Comparison of ENCODE assay signal across 25 cellular contexts in genomic region chr15:63931556-63931955, GRCh38.
DNase-seq lines count a peak whose midpoint lies in the region; ATAC-seq and TF ChIP-seq lines count a peak whose summit lies in the region.
"Had no signal": no experiment of that assay in that cellular context is flagged by ENCODE, and none has a peak within 500 bp of the region (broad histone marks: within the 10 kb centered on the region; RNA-seq: fewer than 3 reads in every experiment).

No MANE protein-coding gene starts in this region.

- intact Hi-C loops in Right ventricle myocardium inferior (cut with DNase I) (no loop called here), right cardiac atrium (cut with DNase I) (no loop called here), stomach (cut with DNase I; ENCODE audit: low total_unique reads) (no loop called here)

- no peak for TF ChIP-seq POLR2A in stomach (IDR thresholded peaks at IDR 0.05)

- DNase-seq in NCI-H82 (lab: John Stamatoyannopoulos, UW) (peak; percentile 57), NCI-H82 treated with DMSO at 0.1 percent for 48 hours (lab: John Stamatoyannopoulos, UW; ENCODE audit: unreplicated experiment) (no peak), Right ventricle myocardium inferior (ENCODE audit: missing footprints) (no peak), right cardiac atrium (no peak), mesenteric fat pad (ENCODE audit: low spot score) (peak; percentile 47), stomach (peak; percentile 17)
- DNase-seq: CD8-positive, alpha-beta memory T cell; DMS79 treated with DMSO at 0.1 percent for 48 hours; GF-D8; GM23248; H7; Kasumi-1; MV-4-11; NCI-H1105; NCI-H146; NCI-H1930; NCI-H2107; NCI-H526; RPMI8226; SHP77 had no signal

- ATAC-seq in Right ventricle myocardium inferior = peak; percentile 9
- ATAC-seq in right cardiac atrium = no peak
- no peak for ATAC-seq in HG03175 (IDR thresholded peaks at IDR 0.05; ENCODE audit: unreplicated experiment)
- no peak for ATAC-seq in GM18868 (IDR thresholded peaks at IDR 0.05; ENCODE audit: unreplicated experiment)
- ATAC-seq: K562 had no signal

- H3K27ac ChIP-seq in right cardiac atrium (ENCODE audit: low read length) (no peak overlapping the region), stomach (no peak overlapping the region)
- H3K27ac ChIP-seq: 22Rv1, C4-2B, GM23248 had no signal

- H3K27me3 ChIP-seq in right cardiac atrium (ENCODE audit: control insufficient read depth, insufficient read depth) = no peaks in the 10 kb centered on the region
- no peaks in the 10 kb centered on the region for H3K27me3 ChIP-seq in stomach

- no peaks in the 10 kb centered on the region for H3K9me3 ChIP-seq in right cardiac atrium (ENCODE audit: control insufficient read depth, low read length)
- no peaks in the 10 kb centered on the region for H3K9me3 ChIP-seq in stomach

- TF ChIP-seq CTCF in stomach (IDR thresholded peaks at IDR 0.05) = no peak

- peaks cover 0 to 6% (median 0%) of the 10 kb centered on the region in 4 donors for H3K36me3 ChIP-seq in stomach

- no peak for TF ChIP-seq EP300 in stomach (IDR thresholded peaks at IDR 0.05)

- no peak overlapping the region for H3K4me3 ChIP-seq in right cardiac atrium (ENCODE audit: low read length)
- H3K4me3 ChIP-seq in stomach = no peak overlapping the region
- H3K4me3 ChIP-seq: GM23248, K562 had no signal

- WGBS in right cardiac atrium = 73% methylated on average over 4 of the region's 4 CpGs
- WGBS in stomach, 5 donors = 75 to 86% (median 83%) methylated on average over 4 of the region's 4 CpGs

- H3K4me1 ChIP-seq in right cardiac atrium (ENCODE audit: control insufficient read depth, insufficient read depth, low read length) (no peaks in the 10 kb centered on the region), stomach (no peaks in the 10 kb centered on the region)

Comparison
In these comparisons a context has a peak if more than half of its experiments do, and no peak if none do; other contexts are left out.
1. DNase-seq: peak in NCI-H82 (single experiment), mesenteric fat pad (single experiment) and stomach (single experiment); none in NCI-H82 treated with DMSO at 0.1 percent for 48 hours (single experiment), Right ventricle myocardium inferior (single experiment) and right cardiac atrium (0 of 3).